Comparison of ENCODE assay signal across 1 cellular context in genomic region chr22:39152024-39152510, GRCh38.
TF ChIP-seq lines count a peak whose summit lies in the region.

No MANE protein-coding gene starts in this region.

TF ChIP-seq in SK-N-SH, 30 proteins besides CTCF, POLR2A, EP300 and RAD21 (continued from another document):
- TF ChIP-seq REST (IDR thresholded peaks at IDR 0.05; ENCODE audit: low read depth, low read length) (no peak), SMC3 (IDR thresholded peaks at IDR 0.05; ENCODE audit: low read depth, low read length) (no peak), CHD2 (IDR thresholded peaks at IDR 0.05; ENCODE audit: low read length, partially characterized antibody) (no peak)
TF ChIP-seq in SK-N-SH: peak in this region for 0.
